In the genomic region with DNA sequence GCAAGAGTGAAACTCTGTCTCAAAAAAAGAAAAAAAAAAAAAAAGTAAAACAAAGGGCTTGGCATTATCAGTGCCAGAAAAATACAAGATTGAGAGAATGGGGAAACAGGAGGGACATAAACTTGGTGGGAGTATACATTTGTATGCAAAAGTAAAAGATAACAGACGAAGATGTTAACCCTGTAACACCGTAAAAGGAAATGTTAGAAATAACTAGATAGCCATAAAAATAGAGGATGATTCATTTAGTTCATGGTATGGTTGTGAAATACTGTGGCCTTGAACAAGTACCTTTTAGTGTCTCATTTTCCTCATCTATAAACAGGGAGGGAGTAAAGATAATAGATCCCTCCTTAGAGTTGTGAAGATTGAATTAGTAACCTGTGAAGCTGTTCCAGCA, we compare ENCODE assay signal across 8 cellular contexts. TPM values are rescaled to one million over a fixed set of nuclear protein-coding genes. Genes with fewer than 3 reads are reported as not detected.
DNase-seq lines count a peak whose midpoint lies in the region; ATAC-seq and TF ChIP-seq lines count a peak whose summit lies in the region.

No MANE protein-coding gene starts in this region.

- H3K4me3 ChIP-seq in RWPE2 (ENCODE audit: severe bottlenecking) (no peak overlapping the region), fibroblast of pulmonary artery (replicated peaks; ENCODE audit: low read depth, low read length) (no peak overlapping the region)

- DNase-seq in A172 (ENCODE audit: low spot score) (peak; percentile 67), RWPE2 (ENCODE audit: low spot score) (no peak), fibroblast of pulmonary artery (ENCODE audit: low read depth) (peak; percentile 92), COR-L47 (lab: John Stamatoyannopoulos, UW) (no peak), islet precursor cell (no peak)

- peaks cover 73% of the 10 kb centered on the region for H3K4me1 ChIP-seq in RWPE2 (ENCODE audit: insufficient read depth, poor library complexity, severe bottlenecking)

- TF ChIP-seq CTCF in RWPE2 (IDR thresholded peaks at IDR 0.05; ENCODE audit: poor library complexity, severe bottlenecking) = no peak
- no peak for TF ChIP-seq CTCF in fibroblast of pulmonary artery (IDR thresholded peaks at IDR 0.05; ENCODE audit: low read length, missing control alignments)

- no peaks in the 10 kb centered on the region for H3K27me3 ChIP-seq in RWPE2 (ENCODE audit: insufficient read depth, poor library complexity, severe bottlenecking)

- peak; percentile 46 for ATAC-seq in GM18511 (IDR thresholded peaks at IDR 0.05; ENCODE audit: unreplicated experiment)
- peak; percentile 66 for ATAC-seq in RWPE2 (ENCODE audit: low read depth)
- no peak for ATAC-seq in GM19035 (IDR thresholded peaks at IDR 0.05; ENCODE audit: unreplicated experiment)
- no peak for ATAC-seq in GM19023 (IDR thresholded peaks at IDR 0.05; ENCODE audit: unreplicated experiment)

- H3K36me3 ChIP-seq in RWPE2 (ENCODE audit: low read depth) = peaks cover 84% of the 10 kb centered on the region

- peak overlapping the region; percentile 96 for H3K27ac ChIP-seq in RWPE2 (ENCODE audit: poor library complexity, severe bottlenecking)

- H3K9me3 ChIP-seq in RWPE2 (ENCODE audit: severe bottlenecking) = no peaks in the 10 kb centered on the region

RNA-seq across cellular contexts. Expression of a gene that starts 33.3 kb away (rescaled TPM):
- 93.0 and 108 TPM in 2 replicates for total RNA-seq in A172 (2014; rRNA removed; shearing (Covaris generic))

Comparison
In these comparisons a context has a peak if more than half of its experiments do, and no peak if none do; other contexts are left out.
1. DNase-seq: peak in A172 (single experiment) and fibroblast of pulmonary artery (single experiment); none in RWPE2 (single experiment), COR-L47 (single experiment) and islet precursor cell (single experiment).
2. ATAC-seq: peak in GM18511 (single experiment) and RWPE2 (single experiment); none in GM19035 (single experiment) and GM19023 (single experiment).